In genomic region chr20:41055679-41056078, GRCh38 we compare ENCODE assay signal across 20 cellular contexts. TPM values are rescaled to one million over a fixed set of nuclear protein-coding genes. Genes with fewer than 3 reads are reported as not detected.
A peak's percentile ranks its signal among the peaks of the same experiment; 100 is the strongest.
DNase-seq lines count a peak whose midpoint lies in the region; ATAC-seq and TF ChIP-seq lines count a peak whose summit lies in the region.
"Had no signal": no experiment of that assay in that cellular context is flagged by ENCODE, and none has a peak within 500 bp of the region (broad histone marks: within the 10 kb centered on the region; RNA-seq: fewer than 3 reads in every experiment).

No MANE protein-coding gene starts in this region.

- no peaks in the 10 kb centered on the region for H3K27me3 ChIP-seq in sigmoid colon
- H3K27me3 ChIP-seq: gastroesophageal sphincter, stomach had no signal

- H3K4me1 Mint-ChIP-seq in CD14-positive monocyte (peaks cover 48% of the 10 kb centered on the region), IgD-negative memory B cell (peaks cover 31 to 54% (median 35%) of the 10 kb centered on the region in 3 donors), chondrocyte (ENCODE audit: low read depth) (peaks cover 68% of the 10 kb centered on the region), mesothelial cell of epicardium (peaks cover 54% of the 10 kb centered on the region)

- H3K4me3 ChIP-seq in sigmoid colon = no peak overlapping the region
- H3K4me3 ChIP-seq: gastroesophageal sphincter, stomach had no signal

- peaks cover 0 to 89% (median 77%) of the 10 kb centered on the region in 4 donors for H3K4me1 ChIP-seq in sigmoid colon

- H3K27ac ChIP-seq in sigmoid colon = peak overlapping the region in 2 of 4 donors; percentile 32 to 48
- H3K27ac ChIP-seq: stomach had no signal

- H3K9me3 ChIP-seq in sigmoid colon = no peaks in the 10 kb centered on the region
- H3K9me3 ChIP-seq: Caco-2, gastroesophageal sphincter, stomach had no signal

- no peak for TF ChIP-seq EP300 in sigmoid colon (IDR thresholded peaks at IDR 0.05)

- H3K36me3 Mint-ChIP-seq in CD14-positive monocyte (peaks cover 21 to 22% of the 10 kb centered on the region in 2 donors), IgD-negative memory B cell (peaks cover 4% of the 10 kb centered on the region), chondrocyte (ENCODE audit: low read depth) (no peaks in the 10 kb centered on the region), mesothelial cell of epicardium (peaks cover 2% of the 10 kb centered on the region)

- H3K27me3 Mint-ChIP-seq in CD14-positive monocyte (ENCODE audit: low read depth in 3 of 3) = no peaks in the 10 kb centered on the region
- no peaks in the 10 kb centered on the region for H3K27me3 Mint-ChIP-seq in IgD-negative memory B cell
- H3K27me3 Mint-ChIP-seq in chondrocyte (ENCODE audit: low read depth) = no peaks in the 10 kb centered on the region
- H3K27me3 Mint-ChIP-seq in mesothelial cell of epicardium (ENCODE audit: low read depth) = no peaks in the 10 kb centered on the region
- H3K27me3 Mint-ChIP-seq: activated CD4-positive, alpha-beta memory T cell treated with anti-CD3 and anti-CD28 coated beads, Interleukin-2, amount 10 ng/mL, durations not matched to agents 7 days and 5 days; T-cell had no signal

- no peaks in the 10 kb centered on the region for H3K36me3 ChIP-seq in sigmoid colon
- H3K36me3 ChIP-seq: gastroesophageal sphincter, stomach had no signal

- WGBS in sigmoid colon, 2 donors = 34 to 76% methylated on average over 1 of the region's 1 CpG

- ATAC-seq in GM21423 (IDR thresholded peaks at IDR 0.05; ENCODE audit: unreplicated experiment) = no peak
- ATAC-seq: gastroesophageal sphincter, right cardiac atrium, Right ventricle myocardium inferior, T-cell had no signal

- intact Hi-C loops in CD14-positive monocyte (cut with micrococcal nuclease) (loop anchor here in 1 of 2 donors (10.0 kb wide), 1 partner anchor 61 kb away; no protein-coding TSS in a partner anchor), sigmoid colon (cut with DNase I) (no loop called here)

- no peak overlapping the region for H3K4me3 Mint-ChIP-seq in CD14-positive monocyte
- H3K4me3 Mint-ChIP-seq in IgD-negative memory B cell = peak overlapping the region in 1 of 4 donors; percentile 20
- H3K4me3 Mint-ChIP-seq in chondrocyte (ENCODE audit: unreplicated experiment) = no peak overlapping the region
- H3K4me3 Mint-ChIP-seq in mesothelial cell of epicardium = no peak overlapping the region
- H3K4me3 Mint-ChIP-seq: activated CD4-positive, alpha-beta memory T cell treated with anti-CD3 and anti-CD28 coated beads, Interleukin-2, amount 10 ng/mL, durations not matched to agents 7 days and 5 days; T-cell had no signal

- H3K9me3 Mint-ChIP-seq in CD14-positive monocyte = peaks cover 0 to 7% (median 4%) of the 10 kb centered on the region in 7 donors
- peaks cover 0 to 2% (median 0%) of the 10 kb centered on the region in 3 donors for H3K9me3 Mint-ChIP-seq in IgD-negative memory B cell
- no peaks in the 10 kb centered on the region for H3K9me3 Mint-ChIP-seq in chondrocyte (ENCODE audit: low read depth)
- H3K9me3 Mint-ChIP-seq in mesothelial cell of epicardium = peaks cover 4% of the 10 kb centered on the region
- H3K9me3 Mint-ChIP-seq: T-cell had no signal

- no peak for TF ChIP-seq POLR2A in sigmoid colon (IDR thresholded peaks at IDR 0.05)

- TF ChIP-seq CTCF in CD14-positive monocyte (IDR thresholded peaks at IDR 0.05) (no peak), chondrocyte (IDR thresholded peaks at IDR 0.05) (no peak), mesothelial cell of epicardium (IDR thresholded peaks at IDR 0.05; ENCODE audit: unreplicated experiment) (no peak), sigmoid colon (IDR thresholded peaks at IDR 0.05) (no peak)

- H3K27ac Mint-ChIP-seq in CD14-positive monocyte (peak overlapping the region in 4 of 7 donors; percentile 5 to 40 (median 21)), IgD-negative memory B cell (peak overlapping the region in 2 of 3 donors; percentile 17 to 41), chondrocyte (ENCODE audit: unreplicated experiment) (peak overlapping the region; percentile 68), mesothelial cell of epicardium (peak overlapping the region; percentile 57)
- H3K27ac Mint-ChIP-seq: activated CD4-positive, alpha-beta memory T cell treated with anti-CD3 and anti-CD28 coated beads, Interleukin-2, amount 10 ng/mL, durations not matched to agents 7 days and 5 days had no signal

- DNase-seq in CD14-positive monocyte (ENCODE audit: low spot score) (no peak), chondrocyte (ENCODE audit: low spot score) (no peak), mesothelial cell of epicardium (ENCODE audit: low spot score in 2 of 2, unreplicated experiment in 2 of 2) (no peak), 8988T (no peak), sigmoid colon (no peak)
- DNase-seq: activated CD4-positive, alpha-beta memory T cell treated with anti-CD3 and anti-CD28 coated beads, Interleukin-2, amount 10 ng/mL, durations not matched to agents 7 days and 5 days; activated gamma-delta T cell treated with Interleukin-2 at 50 U/mL for 16 hours; AML-193; Caco-2; H7; NCI-H187; NCI-H446 treated with DMSO at 0.1 percent for 48 hours; nucleus accumbens; right cardiac atrium; stomach; T-cell had no signal

RNA-seq across cellular contexts. Expression of gene TOP1, which starts 27.1 kb away (rescaled TPM):
- polyA plus RNA-seq in CD14-positive monocyte (10 to 100 TPM in 1 of 2 donors, 1 to 10 TPM in 1; 6.9 to 11.5 TPM), IgD-negative memory B cell (17.0 TPM), sigmoid colon (10 to 100 TPM; 26.4 to 45.0 (median 43.2) TPM)
- total RNA-seq in chondrocyte (39.0 to 42.6 TPM (median 39.2 TPM) in 3 replicates), mesothelial cell of epicardium (76.0 to 78.6 TPM (median 76.7 TPM) in 3 replicates), sigmoid colon (10 to 100 TPM; 22.0 to 33.2 (median 22.4) TPM)
